ENCODE assay signal across 14 cellular contexts in the genomic region with DNA sequence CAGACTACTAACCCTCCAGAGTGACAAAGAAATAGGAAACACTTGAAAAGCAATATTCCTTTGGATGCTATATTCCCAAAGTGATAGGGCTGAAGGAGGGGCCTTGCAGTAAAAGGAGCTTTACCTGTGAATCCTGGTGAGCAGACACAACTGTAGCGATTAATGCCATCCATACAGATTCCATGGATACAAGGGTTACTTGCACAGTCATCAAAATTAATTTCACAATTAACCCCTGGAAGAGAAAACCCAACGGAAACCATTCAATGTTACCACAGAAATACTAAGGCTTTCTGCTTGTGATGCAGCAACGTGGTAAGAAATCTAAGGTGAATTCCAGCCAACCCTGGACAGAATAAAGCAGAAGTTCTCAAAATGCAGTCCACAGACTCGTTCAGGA.
DNase-seq lines count a peak whose midpoint lies in the region; ATAC-seq, FAIRE-seq and TF ChIP-seq lines count a peak whose summit lies in the region.
"Had no signal": no experiment of that assay in that cellular context is flagged by ENCODE, and none has a peak within 500 bp of the region (broad histone marks: within the 10 kb centered on the region; RNA-seq: fewer than 3 reads in every experiment).

No MANE protein-coding gene starts in this region.

- H3K9me3 ChIP-seq in IMR-90 (ENCODE audit: control insufficient read depth, insufficient read depth, low read length) (no peaks in the 10 kb centered on the region), subcutaneous abdominal adipose tissue (ENCODE audit: control insufficient read depth in 5 of 5, low read length in 5 of 5) (no peaks in the 10 kb centered on the region), WERI-Rb-1 (ENCODE audit: severe bottlenecking) (no peaks in the 10 kb centered on the region)

- TF ChIP-seq CTCF in IMR-90 (conservative IDR thresholded peaks at IDR 0.05; ENCODE audit: low read depth, low read length) (no peak), chondrocyte (IDR thresholded peaks at IDR 0.05) (no peak), mesothelial cell of epicardium (IDR thresholded peaks at IDR 0.05; ENCODE audit: unreplicated experiment) (no peak), WERI-Rb-1 (IDR thresholded peaks at IDR 0.05; ENCODE audit: low read depth, low read length) (no peak)

- H3K9me3 Mint-ChIP-seq in chondrocyte (ENCODE audit: low read depth): no peaks in the 10 kb centered on the region
- H3K9me3 Mint-ChIP-seq in mesothelial cell of epicardium: no peaks in the 10 kb centered on the region
- H3K9me3 Mint-ChIP-seq: CD4-positive, CD25-positive, alpha-beta regulatory T cell; IgD-negative memory B cell had no signal

- H2BK5ac ChIP-seq in IMR-90 (ENCODE audit: low read depth, low read length, poor library complexity, severe bottlenecking): no peak overlapping the region

- no peak overlapping the region for H4K91ac ChIP-seq in IMR-90 (ENCODE audit: insufficient read depth, low read depth, low read length)

- no peak overlapping the region for H3K4me2 ChIP-seq in IMR-90 (ENCODE audit: low read depth, low read length)

- H3K4me1 Mint-ChIP-seq in chondrocyte (ENCODE audit: low read depth) (peaks cover 95% of the 10 kb centered on the region), mesothelial cell of epicardium (peaks cover 6% of the 10 kb centered on the region)
- H3K4me1 Mint-ChIP-seq: IgD-negative memory B cell had no signal

- H2AK5ac ChIP-seq in IMR-90 (ENCODE audit: low read depth, low read length): no peak overlapping the region

- no TSS peak for BruUV-seq in IMR-90 (replicated peaks; lab: Mats Ljungman, UMichigan)

- peaks cover 3% of the 10 kb centered on the region; the same call in 1 of the 2 replicates for H4K20me1 ChIP-seq in IMR-90 (ENCODE audit: insufficient read depth, low read length)

- POLR2A ChIA-PET in IMR-90 (lab: Charles Lee; ENCODE audit: unreplicated experiment): no interaction called here

- no peak overlapping the region for H2BK20ac ChIP-seq in IMR-90 (ENCODE audit: low read depth, low read length)

- H3K36me3 Mint-ChIP-seq in chondrocyte (ENCODE audit: low read depth) (peaks cover 22% of the 10 kb centered on the region), mesothelial cell of epicardium (peaks cover 26% of the 10 kb centered on the region)

- WGBS in IMR-90 (ENCODE audit: extremely low coverage in 2 of 2, insufficient read length in 1 of 2), 2 experiments: no CpG with 5 or more reads among the region's 4 CpGs

- in situ Hi-C loops in IMR-90 (cut with MboI; ENCODE audit: low sequenced_read_pairs): no loop called here

- H3K27me3 Mint-ChIP-seq in chondrocyte (ENCODE audit: low read depth): no peaks in the 10 kb centered on the region
- H3K27me3 Mint-ChIP-seq in mesothelial cell of epicardium (ENCODE audit: low read depth): no peaks in the 10 kb centered on the region
- H3K27me3 Mint-ChIP-seq: CD4-positive, CD25-positive, alpha-beta regulatory T cell; IgD-negative memory B cell had no signal

- no peak for DNase-seq in IMR-90
- no peak for DNase-seq in chondrocyte (ENCODE audit: low spot score)
- no peak for DNase-seq in mesothelial cell of epicardium (ENCODE audit: low spot score in 2 of 2, unreplicated experiment in 2 of 2)
- DNase-seq in NCI-H2081 treated with DMSO at 0.1 percent for 48 hours (lab: John Stamatoyannopoulos, UW): no peak
- DNase-seq in NCI-H2196 treated with DMSO at 0.1 percent for 48 hours (lab: John Stamatoyannopoulos, UW; ENCODE audit: unreplicated experiment): no peak
- no peak for DNase-seq in urothelium cell line (ENCODE audit: low spot score)
- DNase-seq in WERI-Rb-1: no peak
- DNase-seq: Calu3; CD4-positive, CD25-positive, alpha-beta regulatory T cell; DMS 273 treated with DMSO at 0.1 percent for 48 hours had no signal

- peaks cover 17% of the 10 kb centered on the region for H3K36me3 ChIP-seq in IMR-90 (ENCODE audit: control insufficient read depth, insufficient read depth, low read length)
- H3K36me3 ChIP-seq in subcutaneous abdominal adipose tissue (ENCODE audit: control insufficient read depth in 5 of 5, insufficient read depth in 5 of 5, low read length in 5 of 5): peaks cover 29 to 47% (median 41%) of the 10 kb centered on the region in 5 donors
- peaks cover 13% of the 10 kb centered on the region for H3K36me3 ChIP-seq in WERI-Rb-1

- intact Hi-C loops in IMR-90 (cut with micrococcal nuclease): no loop called here

- no peak overlapping the region for H4K8ac ChIP-seq in IMR-90 (ENCODE audit: low read depth in 2 of 2, low read length in 2 of 2)

- H3K79me1 ChIP-seq in IMR-90 (ENCODE audit: low read depth in 1 of 2, low read length in 2 of 2): peaks cover 39 to 64% of the 10 kb centered on the region in 2 experiments

- peak overlapping the region; percentile 14; the same call in 1 of the 2 replicates for H3K23ac ChIP-seq in IMR-90 (ENCODE audit: low read depth, low read length)

- H2AFZ ChIP-seq in IMR-90 (replicated peaks; ENCODE audit: low read length, poor library complexity): no peak overlapping the region

- H3K18ac ChIP-seq in IMR-90 (ENCODE audit: low read depth, low read length): peak overlapping the region; percentile 39; the same call in 1 of the 2 replicates

- H2AK9ac ChIP-seq in IMR-90 (replicated peaks; ENCODE audit: low read depth, low read length, poor library complexity): no peak overlapping the region

- H3K4ac ChIP-seq in IMR-90 (ENCODE audit: low read depth, low read length): no peak overlapping the region

- no peak overlapping the region for H2BK15ac ChIP-seq in IMR-90 (ENCODE audit: low read depth, low read length)

- ATAC-seq in IMR-90 (ENCODE audit: low read depth): no peak
- ATAC-seq: HCT116 had no signal

- TF ChIP-seq RAD21 in IMR-90 (IDR thresholded peaks at IDR 0.05; ENCODE audit: low read length): no peak

- dilution Hi-C loops in IMR-90 (cut with HindIII; ENCODE audit: low sequenced_read_pairs, unreplicated experiment): no loop called here

- H3K27ac Mint-ChIP-seq in chondrocyte (ENCODE audit: unreplicated experiment) (peak overlapping the region; percentile 52), mesothelial cell of epicardium (peak overlapping the region; percentile 24)

- H3K9me1 ChIP-seq in IMR-90 (ENCODE audit: insufficient read depth, low read length): peaks cover 24% of the 10 kb centered on the region

- H3K56ac ChIP-seq in IMR-90 (ENCODE audit: extremely low read depth, insufficient read depth, low read length): no peak overlapping the region

- H3K27me3 ChIP-seq in IMR-90 (ENCODE audit: control insufficient read depth, insufficient read depth, low read length) (no peaks in the 10 kb centered on the region), subcutaneous abdominal adipose tissue (ENCODE audit: control insufficient read depth in 5 of 5, insufficient read depth in 4 of 5, low read length in 5 of 5) (no peaks in the 10 kb centered on the region), WERI-Rb-1 (ENCODE audit: insufficient read depth, low read depth, severe bottlenecking) (no peaks in the 10 kb centered on the region)

- no peak overlapping the region for H3K27ac ChIP-seq in IMR-90 (ENCODE audit: insufficient read depth, low read length)
- H3K27ac ChIP-seq in subcutaneous abdominal adipose tissue (ENCODE audit: low read depth, low read length): peak overlapping the region; percentile 55
- H3K27ac ChIP-seq in WERI-Rb-1: no peak overlapping the region

- H3K4me1 ChIP-seq in IMR-90 (ENCODE audit: control insufficient read depth, insufficient read depth, low read length) (peaks cover 9% of the 10 kb centered on the region), subcutaneous abdominal adipose tissue (ENCODE audit: control insufficient read depth in 5 of 5, insufficient read depth in 5 of 5, low read length in 5 of 5) (peaks cover 0 to 35% (median 10%) of the 10 kb centered on the region in 5 donors)

- no peak for TF ChIP-seq POLR2A in IMR-90 (IDR thresholded peaks at IDR 0.05; ENCODE audit: low read depth, low read length)

- CTCF ChIA-PET in IMR-90 (lab: Yijun Ruan, JAX): no interaction called here

- H3K4me3 Mint-ChIP-seq in chondrocyte (ENCODE audit: unreplicated experiment): no peak overlapping the region
- no peak overlapping the region for H3K4me3 Mint-ChIP-seq in mesothelial cell of epicardium
- H3K4me3 Mint-ChIP-seq: CD4-positive, CD25-positive, alpha-beta regulatory T cell; IgD-negative memory B cell had no signal

- FAIRE-seq in urothelium cell line (lab: Jason Lieb, UNC): no peak
- FAIRE-seq: H54 had no signal

- H2BK120ac ChIP-seq in IMR-90 (ENCODE audit: low read depth, low read length): no peak overlapping the region

- no peak overlapping the region for H3K9ac ChIP-seq in IMR-90 (ENCODE audit: low read depth, low read length)
- H3K9ac ChIP-seq in subcutaneous abdominal adipose tissue (ENCODE audit: low read length in 5 of 5): no peak overlapping the region

- no peak overlapping the region for H4K5ac ChIP-seq in IMR-90 (ENCODE audit: low read depth, low read length)

- peak overlapping the region; percentile 43; the same call in 1 of the 2 replicates for H3K14ac ChIP-seq in IMR-90 (replicated peaks; ENCODE audit: low read depth, low read length)

- H3K4me3 ChIP-seq in IMR-90 (ENCODE audit: insufficient read depth, low read depth, low read length) (no peak overlapping the region), subcutaneous abdominal adipose tissue (ENCODE audit: low read depth in 1 of 5, low read length in 5 of 5) (no peak overlapping the region), WERI-Rb-1 (ENCODE audit: low read depth, low read length) (no peak overlapping the region)

TF ChIP-seq in IMR-90, 13 proteins besides CTCF, POLR2A, EP300 and RAD21:
- TF ChIP-seq MAFK (IDR thresholded peaks at IDR 0.05; ENCODE audit: low read depth, low read length): peak; percentile 67
- no peak for TF ChIP-seq RCOR1 (IDR thresholded peaks at IDR 0.05; ENCODE audit: insufficient replicate concordance, low read length)
